Comparison of ENCODE assay signal across 9 cellular contexts in the genomic region with DNA sequence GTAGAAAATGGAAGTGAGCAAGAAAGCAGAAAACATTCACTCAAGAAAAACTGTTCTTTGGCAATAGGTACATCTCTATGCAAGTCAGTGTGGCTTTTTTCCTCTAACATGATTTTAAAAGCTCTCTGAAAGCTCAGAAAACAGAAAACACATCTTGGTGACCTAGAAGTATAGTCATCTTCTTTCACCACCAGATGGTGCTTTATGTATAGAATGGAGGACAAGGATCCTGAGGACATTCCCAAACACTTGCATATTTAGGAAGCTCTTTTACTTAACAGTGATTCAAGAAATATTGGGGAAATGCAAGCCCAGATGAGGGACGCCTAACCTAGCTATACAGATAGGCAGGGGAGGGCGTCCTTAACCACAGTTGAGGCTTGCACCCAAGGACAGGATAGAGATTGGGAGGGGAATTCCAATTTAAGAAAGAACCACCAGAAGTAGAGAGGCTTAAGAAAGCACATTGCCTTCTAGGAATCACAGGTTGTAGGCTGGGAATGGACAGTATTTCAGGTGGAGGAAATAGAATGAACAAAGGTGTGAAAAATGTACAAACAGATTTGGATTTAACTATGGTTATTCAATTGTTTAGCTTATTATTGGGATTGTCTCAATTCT. TPM values are rescaled to one million over a fixed set of nuclear protein-coding genes. Genes with fewer than 3 reads are reported as not detected.
A peak's percentile ranks its signal among the peaks of the same experiment; 100 is the strongest.
DNase-seq lines count a peak whose midpoint lies in the region; ATAC-seq and TF ChIP-seq lines count a peak whose summit lies in the region.
"Had no signal": no experiment of that assay in that cellular context is flagged by ENCODE, and none has a peak within 500 bp of the region (broad histone marks: within the 10 kb centered on the region; RNA-seq: fewer than 3 reads in every experiment).

No MANE protein-coding gene starts in this region.

- ATAC-seq in GM21786 (IDR thresholded peaks at IDR 0.05; ENCODE audit: unreplicated experiment), result no peak
- no peak for ATAC-seq in left lobe of liver
- no peak for ATAC-seq in sciatic nerve
- no peak for ATAC-seq in HG03565 (IDR thresholded peaks at IDR 0.05; ENCODE audit: unreplicated experiment)

- intact Hi-C loops in sciatic nerve (cut with DNase I), result no loop called here

- no peaks in the 10 kb centered on the region for H3K36me3 ChIP-seq in kidney epithelial cell (ENCODE audit: control insufficient read depth, insufficient read depth, low read length)

- H3K4me3 ChIP-seq in kidney epithelial cell (ENCODE audit: low read depth, low read length), result no peak overlapping the region

- H3K27me3 ChIP-seq in kidney epithelial cell (ENCODE audit: control insufficient read depth, insufficient read depth, low read length), result no peaks in the 10 kb centered on the region

- no peak overlapping the region for H3K4me3 Mint-ChIP-seq in HFFc6
- H3K4me3 Mint-ChIP-seq: activated naive CD4-positive, alpha-beta T cell treated with anti-CD3 and anti-CD28 coated beads, Interleukin-2, amount 50 U/mL, for 24 hours had no signal

- H3K36me3 Mint-ChIP-seq in HFFc6 (ENCODE audit: low read depth), result no peaks in the 10 kb centered on the region; the same call in 1 of the 2 replicates

- H3K9me3 Mint-ChIP-seq in HFFc6, result no peaks in the 10 kb centered on the region
- H3K9me3 Mint-ChIP-seq: activated naive CD4-positive, alpha-beta T cell treated with anti-CD3 and anti-CD28 coated beads, Interleukin-2, amount 50 U/mL, for 24 hours had no signal

- no peaks in the 10 kb centered on the region for H3K27me3 Mint-ChIP-seq in HFFc6 (ENCODE audit: insufficient read depth)
- H3K27me3 Mint-ChIP-seq: activated naive CD4-positive, alpha-beta T cell treated with anti-CD3 and anti-CD28 coated beads, Interleukin-2, amount 50 U/mL, for 24 hours had no signal

- peaks cover 22% of the 10 kb centered on the region for H3K4me1 Mint-ChIP-seq in HFFc6 (ENCODE audit: low read depth)
- H3K4me1 Mint-ChIP-seq: activated naive CD4-positive, alpha-beta T cell treated with anti-CD3 and anti-CD28 coated beads, Interleukin-2, amount 50 U/mL, for 24 hours had no signal

- peak; percentile 30 for DNase-seq in AG09319 (ENCODE audit: extremely low read depth, low read depth)
- peak; percentile 52 for DNase-seq in HFFc6
- peak; percentile 48 for DNase-seq in amniotic epithelial cell (ENCODE audit: low read depth)
- no peak for DNase-seq in kidney epithelial cell (ENCODE audit: low read depth)
- DNase-seq in left lobe of liver (ENCODE audit: low spot score), result no peak
- no peak for DNase-seq in sciatic nerve (ENCODE audit: low spot score)

- no peak overlapping the region for H3K27ac Mint-ChIP-seq in HFFc6
- H3K27ac Mint-ChIP-seq: activated naive CD4-positive, alpha-beta T cell treated with anti-CD3 and anti-CD28 coated beads, Interleukin-2, amount 50 U/mL, for 24 hours had no signal

- TF ChIP-seq CTCF in AG09319 (IDR thresholded peaks at IDR 0.05; ENCODE audit: low read depth, low read length) (peak; percentile 48), HFFc6 (IDR thresholded peaks at IDR 0.05) (peak; percentile 79), kidney epithelial cell (IDR thresholded peaks at IDR 0.05; ENCODE audit: insufficient read depth, low read length, poor library complexity, severe bottlenecking) (peak; percentile 23)

RNA-seq across cellular contexts. Expression of a gene that starts 13.8 kb away (rescaled TPM):
- 10 to 100 TPM in 1 of 6 experiments, 1 to 10 TPM in 5; 3.4 to 10.6 (median 4.5) TPM for total RNA-seq in HFFc6 (2021; fragmentation: NEBNext Ultra II Directional; extraction: Animal tissue kit (Norgen Biotek cat#: 25700))
- total RNA-seq in kidney epithelial cell, result not detected in 2 replicates
- 0.38 TPM for total RNA-seq in left lobe of liver
- total RNA-seq in sciatic nerve, result 1.7 TPM

RNA-seq across cellular contexts. Expression of a gene that starts 58.8 kb away (rescaled TPM):
- 10 to 100 TPM; 38.9 to 51.7 (median 41.9) TPM for total RNA-seq in HFFc6 (2021; fragmentation: NEBNext Ultra II Directional; extraction: Animal tissue kit (Norgen Biotek cat#: 25700))
- total RNA-seq in kidney epithelial cell (34.6 and 39.0 TPM in 2 replicates), left lobe of liver (11.5 TPM), sciatic nerve (30.0 TPM)

Comparison
In these comparisons a context has a peak if more than half of its experiments do, and no peak if none do; other contexts are left out.
1. DNase-seq: peak in AG09319 (single experiment), HFFc6 (single experiment) and amniotic epithelial cell (single experiment); none in kidney epithelial cell (single experiment), left lobe of liver (single experiment) and sciatic nerve (single experiment).
2. CTCF ChIP-seq: peak in every context shown above with its lines; median percentile 79 in HFFc6; 48 in AG09319; 23 in kidney epithelial cell.